9 cellular contexts compared by ENCODE assay signal in the genomic region with DNA sequence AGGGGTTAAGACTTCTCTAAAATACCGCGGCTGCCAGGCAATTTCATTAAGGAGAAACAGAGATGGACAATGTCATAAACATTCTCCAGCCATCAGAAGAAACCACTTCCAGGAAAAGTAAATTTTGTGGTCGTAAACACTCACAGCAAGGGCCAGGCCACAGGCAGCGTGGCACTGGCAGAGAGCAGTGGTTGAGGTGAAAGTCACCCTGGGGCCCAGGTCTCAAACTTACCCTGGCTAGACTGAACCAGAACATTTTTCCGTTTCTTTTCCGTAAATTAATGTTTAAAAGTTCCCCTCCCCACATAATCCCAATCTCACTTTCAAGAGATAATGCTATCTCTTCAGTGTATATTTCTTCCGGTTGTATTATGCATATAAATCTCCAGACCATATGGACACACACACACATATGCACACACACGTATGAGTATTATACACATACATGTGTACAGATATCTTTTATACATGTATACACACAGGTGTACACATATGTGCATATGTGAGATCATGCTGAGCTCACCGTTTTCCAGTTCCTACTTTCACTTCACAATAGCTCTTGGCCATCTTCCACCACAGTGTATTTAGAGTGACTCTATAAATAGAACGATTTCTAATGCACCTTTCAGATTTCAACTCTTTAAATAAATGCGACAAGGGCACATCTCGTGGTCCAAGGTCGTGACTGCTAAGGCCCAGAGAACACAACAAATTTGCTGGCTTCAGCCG.
DNase-seq lines count a peak whose midpoint lies in the region; ATAC-seq and TF ChIP-seq lines count a peak whose summit lies in the region.
"Had no signal": no experiment of that assay in that cellular context is flagged by ENCODE, and none has a peak within 500 bp of the region (broad histone marks: within the 10 kb centered on the region; RNA-seq: fewer than 3 reads in every experiment).

No MANE protein-coding gene starts in this region.

- no peaks in the 10 kb centered on the region for H3K79me2 ChIP-seq in OCI-LY3 (ENCODE audit: low read length)

- DNase-seq in DMS153 (lab: John Stamatoyannopoulos, UW) (peak; percentile 27), DMS153 treated with DMSO at 0.1 percent for 48 hours (lab: John Stamatoyannopoulos, UW; ENCODE audit: unreplicated experiment) (no peak), psoas muscle (no peak), SIG-M5 treated with dmso at 0.1 percent for 504 hours (lab: John Stamatoyannopoulos, UW; ENCODE audit: unreplicated experiment) (no peak), NCI-H1436 (lab: John Stamatoyannopoulos, UW) (no peak), SHP77 treated with DMSO at 0.1 percent for 48 hours (lab: John Stamatoyannopoulos, UW) (no peak)

- peak overlapping the region; percentile 36 for H3K9ac ChIP-seq in OCI-LY3 (ENCODE audit: low read length)

- H3K4me2 ChIP-seq in OCI-LY3 (ENCODE audit: low read length), result peak overlapping the region; percentile 86

- H3K27me3 ChIP-seq in OCI-LY3 (ENCODE audit: low read depth, low read length), result peaks cover 57% of the 10 kb centered on the region
- H3K27me3 ChIP-seq in psoas muscle (ENCODE audit: insufficient read depth in 3 of 3, low read length in 2 of 3), result peaks cover 0 to 4% (median 0%) of the 10 kb centered on the region in 3 donors

- H3K27ac ChIP-seq in OCI-LY3 (ENCODE audit: low read length) (peak overlapping the region; percentile 43), psoas muscle (peak overlapping the region; percentile 23)
- H3K27ac ChIP-seq: 22Rv1 had no signal

- peaks cover 48% of the 10 kb centered on the region for H3K4me1 ChIP-seq in OCI-LY3 (ENCODE audit: low read length)
- H3K4me1 ChIP-seq in psoas muscle, result peaks cover 14% of the 10 kb centered on the region

- no peaks in the 10 kb centered on the region for H4K20me1 ChIP-seq in OCI-LY3 (ENCODE audit: insufficient read depth, low read length)

- WGBS in psoas muscle, 3 donors, result 47 to 53% (median 49%) methylated on average over 14 of the region's 14 CpGs

- intact Hi-C loops in psoas muscle (cut with DNase I), result loop anchor here (5.0 to 10.0 kb wide), 3 partner anchors 229 to 359 kb away; no protein-coding TSS in a partner anchor

- H3K36me3 ChIP-seq in OCI-LY3 (replicated peaks; ENCODE audit: low read depth, low read length), result no peaks in the 10 kb centered on the region
- no peaks in the 10 kb centered on the region for H3K36me3 ChIP-seq in psoas muscle (ENCODE audit: insufficient read depth in 1 of 2, low read depth in 1 of 2)

- H3K9me3 ChIP-seq in OCI-LY3 (ENCODE audit: insufficient read depth, low read length) (no peaks in the 10 kb centered on the region), psoas muscle (no peaks in the 10 kb centered on the region)

- H3K4me3 ChIP-seq in OCI-LY3 (ENCODE audit: low read length) (peak overlapping the region; percentile 59), psoas muscle (no peak overlapping the region)

- no peak overlapping the region for H2AFZ ChIP-seq in OCI-LY3 (ENCODE audit: low read depth, low read length)

- peak; percentile 62 for ATAC-seq in HG02763 (IDR thresholded peaks at IDR 0.05; ENCODE audit: unreplicated experiment)
- ATAC-seq in psoas muscle, result peak; percentile 65 to 86 (median 75)

- TF ChIP-seq CTCF in OCI-LY3 (IDR thresholded peaks at IDR 0.05; ENCODE audit: low read depth, low read length), result peak; percentile 29; the same call in 1 of the 2 replicates
- no peak for TF ChIP-seq CTCF in psoas muscle (IDR thresholded peaks at IDR 0.05)
